ENCODE assay signal across 22 cellular contexts in the genomic region with DNA sequence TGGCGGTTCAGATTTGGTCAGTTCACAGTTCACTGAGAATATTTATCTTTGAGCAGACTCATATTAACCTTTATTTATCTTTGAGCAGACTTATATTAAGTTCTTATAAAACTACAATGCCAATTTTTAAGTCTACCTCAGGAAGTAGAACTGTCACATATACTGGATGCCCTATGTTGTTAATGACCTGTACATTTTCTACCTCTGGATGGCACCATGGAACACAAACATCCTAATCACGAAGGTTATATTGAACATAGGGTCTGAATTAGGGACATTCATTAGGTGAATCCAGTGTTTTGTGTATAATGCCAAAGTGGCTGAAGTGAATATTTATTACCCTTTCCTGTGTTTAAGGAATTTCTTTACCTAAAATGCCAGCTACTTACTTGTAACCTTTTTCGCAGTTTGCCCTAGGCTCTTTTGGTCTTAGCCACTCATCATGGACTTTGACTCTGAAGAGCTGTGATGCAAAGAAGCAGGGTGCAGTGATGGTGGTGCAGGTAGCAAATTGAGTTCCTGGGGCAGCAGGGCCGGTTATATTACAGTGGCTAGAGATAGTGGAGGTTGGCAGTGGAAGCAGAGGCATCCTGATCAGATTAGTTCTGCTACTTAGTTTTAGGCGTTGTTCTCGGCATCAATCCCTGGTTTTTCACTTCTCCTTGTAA.
DNase-seq lines count a peak whose midpoint lies in the region; ATAC-seq and TF ChIP-seq lines count a peak whose summit lies in the region.
"Had no signal": no experiment of that assay in that cellular context is flagged by ENCODE, and none has a peak within 500 bp of the region (broad histone marks: within the 10 kb centered on the region; RNA-seq: fewer than 3 reads in every experiment).

No MANE protein-coding gene starts in this region.

- peak overlapping the region in 4 of 11 experiments; percentile 12 to 26 (median 19); a peak in 4 of 22 replicates for H3K9ac ChIP-seq in BLaER1 treated with 17β-estradiol and CSF1 and Interleukin-3, amounts not matched to agents 10 nM and 100 nM
- H3K9ac ChIP-seq: parathyroid adenoma had no signal

- H3K4me3 Mint-ChIP-seq in HFFc6 (no peak overlapping the region), activated B cell treated with CpG ODN at 0.5 μM for 24 hours (peak overlapping the region; percentile 55)
- H3K4me3 Mint-ChIP-seq: activated CD4-positive, alpha-beta memory T cell treated with anti-CD3 and anti-CD28 coated beads for 36 hours; dendritic cell treated with granulocyte-macrophage colony-stimulating factor and Interleukin-4, amounts not matched to agents 40 ng/mL and 50 ng/mL, for 4 days; WTC11 had no signal

- H3K36me3 Mint-ChIP-seq in HFFc6 (ENCODE audit: low read depth) (peaks cover 3% of the 10 kb centered on the region; the same call in 1 of the 2 replicates), activated B cell treated with CpG ODN at 0.5 μM for 24 hours (ENCODE audit: low read depth) (peaks cover 4% of the 10 kb centered on the region)
- H3K36me3 Mint-ChIP-seq: activated CD4-positive, alpha-beta memory T cell treated with anti-CD3 and anti-CD28 coated beads for 36 hours; WTC11 had no signal

- CTCF ChIA-PET in activated B cell treated with CpG ODN at 0.5 μM for 24 hours (lab: Charles Lee) = interaction anchor here (1.0 to 3.6 kb wide), 6 partner anchors 32 to 145 kb away, joined by 3 to 28 read pairs (median 8); partner anchors contain the start of gene STIM1

- no peak for ATAC-seq in activated B cell treated with CpG ODN at 0.5 μM for 24 hours (ENCODE audit: low read depth)
- no peak for ATAC-seq in HG03039 (IDR thresholded peaks at IDR 0.05; ENCODE audit: unreplicated experiment)
- no peak for ATAC-seq in HG03342 (IDR thresholded peaks at IDR 0.05; ENCODE audit: unreplicated experiment)
- ATAC-seq: stimulated activated naive CD8-positive, alpha-beta T cell treated with anti-CD3 and anti-CD28 coated beads, Interleukin-15, Interleukin-2, amounts not matched to agents 100 U/mL and 50 U/mL, for 24 hours; WTC11 had no signal

- H3K9me3 Mint-ChIP-seq in HFFc6 (no peaks in the 10 kb centered on the region), activated B cell treated with CpG ODN at 0.5 μM for 24 hours (no peaks in the 10 kb centered on the region)
- H3K9me3 Mint-ChIP-seq: activated CD4-positive, alpha-beta memory T cell treated with anti-CD3 and anti-CD28 coated beads for 36 hours; dendritic cell treated with granulocyte-macrophage colony-stimulating factor and Interleukin-4, amounts not matched to agents 40 ng/mL and 50 ng/mL, for 4 days had no signal

- TF ChIP-seq CTCF in HFFc6 (IDR thresholded peaks at IDR 0.05) (peak; percentile 17; the same call in 1 of the 2 replicates), activated B cell treated with CpG ODN at 0.5 μM for 24 hours (IDR thresholded peaks at IDR 0.05) (no peak), neutrophil (IDR thresholded peaks at IDR 0.05) (no peak)

- intact Hi-C loops in activated B cell treated with CpG ODN at 0.5 μM for 24 hours (cut with micrococcal nuclease) = no loop called here

- peaks cover 33 to 52% (median 37%) of the 10 kb centered on the region in 10 experiments for H3K4me1 ChIP-seq in BLaER1 treated with 17β-estradiol and CSF1 and Interleukin-3, amounts not matched to agents 10 nM and 100 nM
- H3K4me1 ChIP-seq in neutrophil (ENCODE audit: control insufficient read depth in 1 of 2, insufficient read depth in 1 of 2, low read depth in 1 of 2, low read length in 1 of 2) = peaks cover 40 to 46% of the 10 kb centered on the region in 2 experiments

- peak overlapping the region; percentile 40 to 78 (median 67); a peak in 21 of 22 replicates for H3K4me2 ChIP-seq in BLaER1 treated with 17β-estradiol and CSF1 and Interleukin-3, amounts not matched to agents 10 nM and 100 nM

- peaks cover 17% of the 10 kb centered on the region for H3K4me1 Mint-ChIP-seq in HFFc6 (ENCODE audit: low read depth)
- peaks cover 45% of the 10 kb centered on the region for H3K4me1 Mint-ChIP-seq in activated B cell treated with CpG ODN at 0.5 μM for 24 hours
- H3K4me1 Mint-ChIP-seq: WTC11 had no signal

- H3K27me3 Mint-ChIP-seq in HFFc6 (ENCODE audit: insufficient read depth) = no peaks in the 10 kb centered on the region
- H3K27me3 Mint-ChIP-seq in activated B cell treated with CpG ODN at 0.5 μM for 24 hours = no peaks in the 10 kb centered on the region
- H3K27me3 Mint-ChIP-seq: activated CD4-positive, alpha-beta memory T cell treated with anti-CD3 and anti-CD28 coated beads for 36 hours; dendritic cell treated with granulocyte-macrophage colony-stimulating factor and Interleukin-4, amounts not matched to agents 40 ng/mL and 50 ng/mL, for 4 days had no signal

- H3K27ac Mint-ChIP-seq in HFFc6 = no peak overlapping the region
- H3K27ac Mint-ChIP-seq in activated B cell treated with CpG ODN at 0.5 μM for 24 hours = peak overlapping the region; percentile 66
- H3K27ac Mint-ChIP-seq: activated CD4-positive, alpha-beta memory T cell treated with anti-CD3 and anti-CD28 coated beads for 36 hours; dendritic cell treated with granulocyte-macrophage colony-stimulating factor and Interleukin-4, amounts not matched to agents 40 ng/mL and 50 ng/mL, for 4 days; WTC11 had no signal

- peaks cover 0 to 11% (median 4%) of the 10 kb centered on the region in 11 experiments; a peak in 11 of 22 replicates for H3K9me3 ChIP-seq in BLaER1 treated with 17β-estradiol and CSF1 and Interleukin-3, amounts not matched to agents 10 nM and 100 nM (replicated peaks in 1 of 11)
- H3K9me3 ChIP-seq in neutrophil = no peaks in the 10 kb centered on the region
- H3K9me3 ChIP-seq: MG63, sigmoid colon, tibial artery had no signal

- H3K27ac ChIP-seq in BLaER1 treated with 17β-estradiol and CSF1 and Interleukin-3, amounts not matched to agents 10 nM and 100 nM = peak overlapping the region in 10 of 11 experiments; percentile 20 to 61 (median 46); a peak in 18 of 22 replicates
- H3K27ac ChIP-seq in neutrophil = peak overlapping the region; percentile 1
- H3K27ac ChIP-seq: parathyroid adenoma, sigmoid colon, tibial artery had no signal

- peaks cover 0 to 40% (median 5%) of the 10 kb centered on the region in 11 experiments; a peak in 8 of 22 replicates for H3K36me3 ChIP-seq in BLaER1 treated with 17β-estradiol and CSF1 and Interleukin-3, amounts not matched to agents 10 nM and 100 nM
- no peaks in the 10 kb centered on the region for H3K36me3 ChIP-seq in neutrophil
- H3K36me3 ChIP-seq: MG63, sigmoid colon, tibial artery had no signal

- POLR2A ChIA-PET in activated B cell treated with CpG ODN at 0.5 μM for 24 hours (lab: Charles Lee) = interaction anchor here (0.6 to 3.1 kb wide), 10 partner anchors 22 to 145 kb away, joined by 3 to 29 read pairs (median 4); partner anchors contain the start of gene STIM1

- no peak overlapping the region for H3K4me3 ChIP-seq in BLaER1 treated with 17β-estradiol and CSF1 and Interleukin-3, amounts not matched to agents 10 nM and 100 nM
- H3K4me3 ChIP-seq in neutrophil (ENCODE audit: low read depth in 1 of 2, low read length in 1 of 2) = no peak overlapping the region
- H3K4me3 ChIP-seq: MG63, sigmoid colon, tibial artery had no signal

- DNase-seq in HFFc6 (no peak), activated B cell treated with CpG ODN at 0.5 μM for 24 hours (no peak), GM03348 (ENCODE audit: low spot score) (no peak), NCI-H1092 treated with DMSO at 0.1 percent for 48 hours (lab: John Stamatoyannopoulos, UW) (no peak)
- DNase-seq: activated CD4-positive, alpha-beta memory T cell treated with anti-CD3 and anti-CD28 coated beads for 36 hours; amniotic stem cell; EL; MG63; OCI-M1; SHP77 treated with DMSO at 0.1 percent for 48 hours; sigmoid colon; stimulated activated CD4-positive, alpha-beta T cell treated with anti-CD3 and anti-CD28 coated beads, Interleukin-1b, Interleukin-23, amount 100 ng/mL, for 48 hours; stimulated activated naive CD8-positive, alpha-beta T cell treated with anti-CD3 and anti-CD28 coated beads, Interleukin-15, Interleukin-2, amounts not matched to agents 100 U/mL and 50 U/mL, for 24 hours; T-helper 2 cell; tibial artery had no signal

- H4K20me1 ChIP-seq in BLaER1 treated with 17β-estradiol and CSF1 and Interleukin-3, amounts not matched to agents 10 nM and 100 nM = peaks cover 0 to 57% (median 0%) of the 10 kb centered on the region in 11 experiments; a peak in 6 of 22 replicates

- no peaks in the 10 kb centered on the region for H3K27me3 ChIP-seq in BLaER1 treated with 17β-estradiol and CSF1 and Interleukin-3, amounts not matched to agents 10 nM and 100 nM
- no peaks in the 10 kb centered on the region for H3K27me3 ChIP-seq in neutrophil
- H3K27me3 ChIP-seq: MG63, sigmoid colon, tibial artery had no signal
